Comparison of ENCODE assay signal across 16 cellular contexts in the genomic region with DNA sequence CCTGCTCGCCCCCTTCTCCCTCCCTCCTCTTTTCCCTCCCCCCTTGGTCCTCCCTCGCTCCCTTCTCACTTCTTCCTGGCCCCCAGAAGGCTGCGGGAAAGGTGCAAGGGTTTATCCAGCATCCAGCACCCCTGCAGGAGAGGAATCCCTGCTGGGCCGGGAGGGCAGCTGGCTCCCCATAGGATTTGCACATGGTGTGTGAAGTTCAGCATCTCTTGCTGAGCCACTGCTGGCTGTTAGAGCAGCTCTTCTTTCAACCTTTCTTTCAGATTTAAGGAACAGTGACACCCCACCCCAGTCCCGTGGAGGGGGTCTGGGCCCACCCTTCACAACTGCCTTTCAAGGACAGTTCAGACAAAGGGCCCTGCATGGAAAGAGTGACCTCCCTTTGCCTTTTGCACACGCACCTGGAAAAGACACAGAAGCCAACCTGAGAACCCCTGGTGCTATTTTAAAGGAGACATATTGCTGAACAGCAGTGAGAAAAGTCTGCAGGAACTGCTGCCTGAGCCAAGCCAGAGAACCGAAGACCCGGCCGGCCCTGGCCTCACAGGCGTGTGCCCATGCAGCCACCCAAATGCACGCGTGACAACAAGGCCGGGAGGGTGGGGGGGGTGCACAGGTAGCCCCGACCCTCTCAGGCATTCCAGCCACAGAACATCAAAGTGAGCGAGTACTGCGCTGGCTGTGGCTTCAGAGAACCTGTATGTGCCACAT.
"Had no signal": no experiment of that assay in that cellular context is flagged by ENCODE, and none has a peak within 500 bp of the region (broad histone marks: within the 10 kb centered on the region; RNA-seq: fewer than 3 reads in every experiment).

No MANE protein-coding gene starts in this region.

- H3K4me1 Mint-ChIP-seq: activated naive CD8-positive, alpha-beta T cell treated with anti-CD3 and anti-CD28 coated beads for 36 hours; central memory CD8-positive, alpha-beta T cell; mesothelial cell of epicardium; stimulated activated memory B cell treated with anti-CD40 and anti-IgM and Interleukin-4, amounts not matched to agents 10 μg/mL and 1 μg/mL and 100 μg/mL, for 72 hours had no signal

- H3K4me3 Mint-ChIP-seq: activated naive CD8-positive, alpha-beta T cell treated with anti-CD3 and anti-CD28 coated beads for 36 hours; activated T-cell treated with anti-CD3 and anti-CD28 coated beads, Interleukin-2, amount 50 U/mL, for 72 hours; brain; central memory CD8-positive, alpha-beta T cell; mesothelial cell of epicardium; stimulated activated memory B cell treated with anti-CD40 and anti-IgM and Interleukin-4, amounts not matched to agents 10 μg/mL and 1 μg/mL and 100 μg/mL, for 72 hours had no signal

- H3K27me3 ChIP-seq: esophagus muscularis mucosa, ovary had no signal

- H3K27me3 Mint-ChIP-seq: activated naive CD8-positive, alpha-beta T cell treated with anti-CD3 and anti-CD28 coated beads for 36 hours; brain; central memory CD8-positive, alpha-beta T cell; stimulated activated memory B cell treated with anti-CD40 and anti-IgM and Interleukin-4, amounts not matched to agents 10 μg/mL and 1 μg/mL and 100 μg/mL, for 72 hours had no signal

- H3K9me3 ChIP-seq: ovary had no signal

- H3K27ac Mint-ChIP-seq: activated naive CD8-positive, alpha-beta T cell treated with anti-CD3 and anti-CD28 coated beads for 36 hours; activated T-cell treated with anti-CD3 and anti-CD28 coated beads, Interleukin-2, amount 50 U/mL, for 72 hours; brain; mesothelial cell of epicardium; stimulated activated memory B cell treated with anti-CD40 and anti-IgM and Interleukin-4, amounts not matched to agents 10 μg/mL and 1 μg/mL and 100 μg/mL, for 72 hours had no signal

- H3K9me3 Mint-ChIP-seq: central memory CD8-positive, alpha-beta T cell had no signal

- H3K4me3 ChIP-seq: esophagus muscularis mucosa, ovary had no signal

- DNase-seq: activated CD4-positive, alpha-beta T cell treated with anti-CD3 and anti-CD28 coated beads for 1 hour; activated CD4-positive, alpha-beta T cell treated with anti-CD3 and anti-CD28 coated beads, Interleukin-2, amount 50 U/mL, for 4 hours; activated naive CD8-positive, alpha-beta T cell treated with anti-CD3 and anti-CD28 coated beads for 36 hours; activated T-cell treated with anti-CD3 and anti-CD28 coated beads, Interleukin-2, amount 50 U/mL, for 72 hours; amygdala; cortex of kidney; effector CD4-positive, alpha-beta T cell; hippocampal formation; stimulated activated CD4-positive, alpha-beta T cell treated with anti-CD3 and anti-CD28 coated beads, Interleukin-2, amount 100 ng/mL, for 48 hours; SW 1271 had no signal

- ATAC-seq: activated T-cell treated with anti-CD3 and anti-CD28 coated beads, Interleukin-2, amount 50 U/mL, for 72 hours; stimulated activated memory B cell treated with anti-CD40 and anti-IgM and Interleukin-4, amounts not matched to agents 10 μg/mL and 1 μg/mL and 100 μg/mL, for 72 hours had no signal

- H3K4me1 ChIP-seq: esophagus muscularis mucosa had no signal

- H3K36me3 ChIP-seq: ovary had no signal

- H3K27ac ChIP-seq: esophagus muscularis mucosa had no signal
